8 cellular contexts compared by ENCODE assay signal in the genomic region with DNA sequence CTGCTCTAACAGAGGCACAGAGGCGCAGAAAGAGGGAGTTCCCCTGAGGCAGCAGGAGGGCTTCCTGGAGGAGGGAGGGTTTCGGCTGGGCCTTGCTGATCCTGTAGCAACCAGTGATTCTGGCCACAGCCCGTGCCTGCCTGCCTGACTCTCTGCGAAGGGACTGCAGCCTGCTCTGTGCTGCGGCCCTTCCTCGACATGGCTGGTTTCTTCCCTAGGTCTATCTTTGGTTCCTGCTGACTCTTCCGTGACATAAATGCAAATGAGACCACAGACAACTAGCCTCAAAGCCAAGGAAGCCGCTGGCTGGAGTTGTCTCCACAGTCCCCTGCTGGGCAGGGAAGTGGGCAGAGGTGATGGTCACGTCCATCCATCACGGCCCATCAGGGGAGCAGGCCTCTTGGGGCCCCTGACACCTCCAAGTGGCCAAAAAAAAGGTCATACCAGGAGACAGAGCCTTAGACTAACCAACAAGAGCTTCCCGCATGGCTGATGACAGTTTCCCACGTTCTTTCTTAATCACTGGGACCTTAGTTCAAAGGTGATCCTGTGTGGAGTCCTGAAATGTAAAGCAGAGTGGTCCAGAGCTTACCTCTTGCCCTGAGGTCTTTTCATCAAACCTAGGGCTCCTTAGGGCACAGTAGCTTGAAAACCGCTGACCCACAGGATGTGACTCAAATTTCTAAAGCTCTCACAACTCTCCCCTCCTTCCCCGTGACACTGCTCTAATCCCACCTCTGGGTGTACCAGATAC. TPM values are rescaled to one million over a fixed set of nuclear protein-coding genes. Genes with fewer than 3 reads are reported as not detected.
A peak's percentile ranks its signal among the peaks of the same experiment; 100 is the strongest.
DNase-seq lines count a peak whose midpoint lies in the region; ATAC-seq, FAIRE-seq and TF ChIP-seq lines count a peak whose summit lies in the region.

No MANE protein-coding gene starts in this region.

- H3K4me3 Mint-ChIP-seq in brain: no peak overlapping the region

- FAIRE-seq in small intestine (lab: Jason Lieb, UNC): no peak

- DNase-seq in H4 (ENCODE audit: low spot score) (peak; percentile 45), MM.1S (peak; percentile 90), NCI-H2029 (lab: John Stamatoyannopoulos, UW) (no peak), NCI-H69 (lab: John Stamatoyannopoulos, UW) (no peak), small intestine (no peak)

- H3K27me3 ChIP-seq in MM.1S (replicated peaks; ENCODE audit: insufficient read depth, low read length): no peaks in the 10 kb centered on the region
- H3K27me3 ChIP-seq in muscle layer of duodenum (ENCODE audit: low read depth, low read length): no peaks in the 10 kb centered on the region
- H3K27me3 ChIP-seq in small intestine (ENCODE audit: control insufficient read depth in 2 of 2, insufficient read depth in 2 of 2, low read length in 2 of 2): no peaks in the 10 kb centered on the region

- H3K9me3 Mint-ChIP-seq in brain: peaks cover 0 to 6% (median 0%) of the 10 kb centered on the region in 5 experiments

- peak overlapping the region in 4 of 5 experiments; percentile 43 to 98 (median 79) for H3K27ac Mint-ChIP-seq in brain

- H3F3A ChIP-seq in MM.1S (ENCODE audit: insufficient read depth, low read length): peaks cover 25% of the 10 kb centered on the region

- peak overlapping the region; percentile 80 for H3K9ac ChIP-seq in MM.1S (ENCODE audit: low read length)

- peak overlapping the region; percentile 31; the same call in 1 of the 2 replicates for H2AFZ ChIP-seq in MM.1S (ENCODE audit: low read length)

- no peaks in the 10 kb centered on the region for H3K9me2 ChIP-seq in MM.1S (replicated peaks; ENCODE audit: insufficient read depth, low read length)

- no peaks in the 10 kb centered on the region for H3K79me2 ChIP-seq in MM.1S (ENCODE audit: low read length)

- H3K4me3 ChIP-seq in MM.1S (ENCODE audit: low read length) (peak overlapping the region; percentile 43), muscle layer of duodenum (ENCODE audit: low read depth in 1 of 2, low read length in 2 of 2) (no peak overlapping the region), small intestine (ENCODE audit: low read depth in 1 of 2, low read length in 2 of 2) (no peak overlapping the region)

- peaks cover 69% of the 10 kb centered on the region for H3K4me1 Mint-ChIP-seq in brain

- H4K20me1 ChIP-seq in MM.1S (ENCODE audit: insufficient read depth, low read length): no peaks in the 10 kb centered on the region

- peak overlapping the region; percentile 99 for H3K27ac ChIP-seq in MM.1S (ENCODE audit: low read length)
- peak overlapping the region; percentile 40 for H3K27ac ChIP-seq in muscle layer of duodenum (ENCODE audit: low read length)
- H3K27ac ChIP-seq in small intestine (ENCODE audit: low read depth in 1 of 2, low read length in 1 of 2): peak overlapping the region in 1 of 2 donors; percentile 91

- H3K4me2 ChIP-seq in MM.1S (ENCODE audit: low read depth, low read length): peak overlapping the region; percentile 87

- peak; percentile 88 for ATAC-seq in GM18508 (IDR thresholded peaks at IDR 0.05; ENCODE audit: insufficient read depth, unreplicated experiment)

- WGBS in small intestine, 3 donors: 71 to 82% (median 72%) methylated on average over 13 to 14 of the region's 14 CpGs

- H3K9me3 ChIP-seq in MM.1S (replicated peaks; ENCODE audit: insufficient read depth, low read length): no peaks in the 10 kb centered on the region
- no peaks in the 10 kb centered on the region for H3K9me3 ChIP-seq in muscle layer of duodenum (ENCODE audit: control insufficient read depth in 1 of 2, low read length in 2 of 2)
- H3K9me3 ChIP-seq in small intestine (ENCODE audit: control insufficient read depth, low read depth): no peaks in the 10 kb centered on the region

- H3K36me3 ChIP-seq in MM.1S (replicated peaks; ENCODE audit: insufficient read depth, low read length) (no peaks in the 10 kb centered on the region), muscle layer of duodenum (ENCODE audit: control insufficient read depth in 1 of 2, insufficient read depth in 2 of 2, low read length in 2 of 2) (no peaks in the 10 kb centered on the region), small intestine (ENCODE audit: control insufficient read depth in 2 of 2, insufficient read depth in 2 of 2, low read length in 2 of 2) (no peaks in the 10 kb centered on the region)

- no peaks in the 10 kb centered on the region for H3K36me3 Mint-ChIP-seq in brain

- H3K4me1 ChIP-seq in MM.1S (ENCODE audit: low read length): peaks cover 37% of the 10 kb centered on the region
- H3K4me1 ChIP-seq in muscle layer of duodenum (ENCODE audit: control insufficient read depth in 1 of 2, insufficient read depth in 2 of 2, low read length in 2 of 2): peaks cover 17 to 25% of the 10 kb centered on the region in 2 donors
- H3K4me1 ChIP-seq in small intestine (ENCODE audit: control insufficient read depth in 2 of 2, insufficient read depth in 1 of 2, low read depth in 1 of 2, low read length in 1 of 2): peaks cover 0 to 13% of the 10 kb centered on the region in 2 donors

- peaks cover 6% of the 10 kb centered on the region for H3K27me3 Mint-ChIP-seq in brain

- TF ChIP-seq CTCF in MM.1S (IDR thresholded peaks at IDR 0.05; ENCODE audit: low read length) (peak; percentile 21), brain (conservative IDR thresholded peaks at IDR 0.05) (no peak)

RNA-seq across cellular contexts. Expression of a gene that starts 55.3 kb away (rescaled TPM):
- 5.7 and 6.7 TPM in 2 replicates for total RNA-seq in H4 (2014; rRNA removed; shearing (Covaris generic))
- polyA plus RNA-seq in brain (ENCODE audit: insufficient read depth, low read depth, low replicate concordance) (46.7 TPM), small intestine (10 to 100 TPM; 18.5 to 23.5 (median 23.2) TPM)

Comparison
In these comparisons a context has a peak if more than half of its experiments do, and no peak if none do; other contexts are left out.
1. DNase-seq: peak in H4 (single experiment) and MM.1S (single experiment); none in NCI-H2029 (single experiment), NCI-H69 (single experiment) and small intestine (single experiment).